Comparison of ENCODE assay signal across 8 cellular contexts in genomic region chr9:130446111-130446861, GRCh38. TPM values are rescaled to one million over a fixed set of nuclear protein-coding genes. Genes with fewer than 3 reads are reported as not detected.
DNase-seq lines count a peak whose midpoint lies in the region; ATAC-seq and TF ChIP-seq lines count a peak whose summit lies in the region.

No MANE protein-coding gene starts in this region.

- peaks cover 8 to 13% (median 10%) of the 10 kb centered on the region in 11 experiments for H3K9me3 ChIP-seq in BLaER1 treated with 17β-estradiol and CSF1 and Interleukin-3, amounts not matched to agents 10 nM and 100 nM (replicated peaks in 1 of 11)
- H3K9me3 ChIP-seq in colonic mucosa (no peaks in the 10 kb centered on the region), right lobe of liver (peaks cover 0 to 2% (median 0%) of the 10 kb centered on the region in 4 donors), tibial nerve (peaks cover 0 to 16% (median 0%) of the 10 kb centered on the region in 4 donors)

- peak in 1 of 2 donors; percentile 20 for TF ChIP-seq EP300 in tibial nerve (IDR thresholded peaks at IDR 0.05)

- WGBS in right lobe of liver (ENCODE audit: insufficient coverage, low coverage, low lambda C conversion rate, missing lambda C conversion rate), result 25% methylated on average over 2 of the region's 15 CpGs
- 23 to 62% methylated on average over 8 to 12 of the region's 15 CpGs for WGBS in tibial nerve, 2 donors

- TF ChIP-seq CTCF in NB4 (IDR thresholded peaks at IDR 0.05; ENCODE audit: low read depth, low read length) (no peak), colonic mucosa (IDR thresholded peaks at IDR 0.05) (no peak), right lobe of liver (IDR thresholded peaks at IDR 0.05) (no peak), tibial nerve (IDR thresholded peaks at IDR 0.05) (no peak), GM20000 (IDR thresholded peaks at IDR 0.05; ENCODE audit: extremely low read depth, missing control alignments) (no peak)

- H3K4me3 ChIP-seq in BLaER1 treated with 17β-estradiol and CSF1 and Interleukin-3, amounts not matched to agents 10 nM and 100 nM, result peak overlapping the region; percentile 71 to 89 (median 78)
- peak overlapping the region; percentile 83 for H3K4me3 ChIP-seq in NB4 (ENCODE audit: low read depth, low read length)
- H3K4me3 ChIP-seq in colonic mucosa, result peak overlapping the region; percentile 61
- peak overlapping the region; percentile 81 to 96 (median 94) for H3K4me3 ChIP-seq in right lobe of liver
- H3K4me3 ChIP-seq in tibial nerve, result peak overlapping the region in 3 of 4 donors; percentile 18 to 56 (median 56)

- peak; percentile 91 for DNase-seq in NB4 (ENCODE audit: low read depth)
- DNase-seq in colonic mucosa, result peak; percentile 57
- peak; percentile 82 to 89 (median 88) for DNase-seq in right lobe of liver
- peak; percentile 60 to 75 for DNase-seq in tibial nerve (ENCODE audit: low spot score in 2 of 2)
- no peak for DNase-seq in GM20000 (ENCODE audit: low spot score)
- DNase-seq in activated effector memory CD4-positive, alpha-beta T cell treated with Interleukin-2 at 50 U/mL for 16 hours, result no peak

- intact Hi-C loops in colonic mucosa (cut with DNase I) (no loop called here), right lobe of liver (cut with DNase I) (no loop called here)

- no peak for TF ChIP-seq POLR2A in NB4 (IDR thresholded peaks at IDR 0.05; ENCODE audit: extremely low read depth, insufficient read length)
- TF ChIP-seq POLR2A in right lobe of liver (IDR thresholded peaks at IDR 0.05), result peak; percentile 50
- no peak for TF ChIP-seq POLR2A in tibial nerve (IDR thresholded peaks at IDR 0.05)

- peaks cover 0 to 50% (median 12%) of the 10 kb centered on the region in 11 experiments; a peak in 14 of 22 replicates for H4K20me1 ChIP-seq in BLaER1 treated with 17β-estradiol and CSF1 and Interleukin-3, amounts not matched to agents 10 nM and 100 nM

- H3K27me3 ChIP-seq in BLaER1 treated with 17β-estradiol and CSF1 and Interleukin-3, amounts not matched to agents 10 nM and 100 nM, result peaks cover 0 to 6% (median 0%) of the 10 kb centered on the region in 11 experiments; a peak in 4 of 22 replicates
- H3K27me3 ChIP-seq in colonic mucosa, result no peaks in the 10 kb centered on the region
- H3K27me3 ChIP-seq in right lobe of liver, result no peaks in the 10 kb centered on the region
- H3K27me3 ChIP-seq in tibial nerve, result peaks cover 0 to 10% of the 10 kb centered on the region in 2 donors

- H3K27ac ChIP-seq in BLaER1 treated with 17β-estradiol and CSF1 and Interleukin-3, amounts not matched to agents 10 nM and 100 nM, result peak overlapping the region in 10 of 11 experiments; percentile 67 to 86 (median 82); a peak in 20 of 22 replicates
- peak overlapping the region; percentile 70 for H3K27ac ChIP-seq in colonic mucosa
- H3K27ac ChIP-seq in right lobe of liver, result peak overlapping the region; percentile 80 to 99 (median 91)
- H3K27ac ChIP-seq in tibial nerve, result peak overlapping the region in 3 of 4 donors; percentile 67 to 82 (median 72)

- peak; percentile 8 to 50 (median 42) for ATAC-seq in right lobe of liver
- ATAC-seq in HG02571 (IDR thresholded peaks at IDR 0.05; ENCODE audit: unreplicated experiment), result no peak

- peaks cover 58 to 73% (median 71%) of the 10 kb centered on the region in 10 experiments for H3K4me1 ChIP-seq in BLaER1 treated with 17β-estradiol and CSF1 and Interleukin-3, amounts not matched to agents 10 nM and 100 nM
- peaks cover 20% of the 10 kb centered on the region for H3K4me1 ChIP-seq in colonic mucosa
- peaks cover 0 to 66% (median 29%) of the 10 kb centered on the region in 4 donors for H3K4me1 ChIP-seq in right lobe of liver
- peaks cover 0 to 59% (median 31%) of the 10 kb centered on the region in 4 donors for H3K4me1 ChIP-seq in tibial nerve

- H3K4me2 ChIP-seq in BLaER1 treated with 17β-estradiol and CSF1 and Interleukin-3, amounts not matched to agents 10 nM and 100 nM, result peak overlapping the region; percentile 92 to 100 (median 98)

- peaks cover 0 to 11% (median 0%) of the 10 kb centered on the region in 11 experiments; a peak in 3 of 22 replicates for H3K36me3 ChIP-seq in BLaER1 treated with 17β-estradiol and CSF1 and Interleukin-3, amounts not matched to agents 10 nM and 100 nM
- no peaks in the 10 kb centered on the region for H3K36me3 ChIP-seq in colonic mucosa
- peaks cover 0 to 3% (median 0%) of the 10 kb centered on the region in 4 donors for H3K36me3 ChIP-seq in right lobe of liver
- H3K36me3 ChIP-seq in tibial nerve, result no peaks in the 10 kb centered on the region

- H3K9ac ChIP-seq in BLaER1 treated with 17β-estradiol and CSF1 and Interleukin-3, amounts not matched to agents 10 nM and 100 nM, result peak overlapping the region; percentile 75 to 91 (median 84)
- H3K9ac ChIP-seq in colonic mucosa (ENCODE audit: low read depth in 2 of 2, low read length in 2 of 2), result peak overlapping the region; percentile 82 to 86

RNA-seq across cellular contexts. Expression of gene ASS1, which starts 1.5 kb away (rescaled TPM):
- total RNA-seq in colonic mucosa, result 100 to 1,000 TPM; 380 to 511 TPM
- total RNA-seq in right lobe of liver, result 1,000 to 10,000 TPM in 3 of 6 experiments, 100 to 1,000 TPM in 3; 437 to 1,278 (median 1,014) TPM
- total RNA-seq in tibial nerve, result 100 to 1,000 TPM; 170 to 375 (median 297) TPM

Comparison
In these comparisons a context has a peak if more than half of its experiments do, and no peak if none do; other contexts are left out.
1. DNase-seq: peak in NB4 (single experiment), colonic mucosa (single experiment), right lobe of liver (3 of 3) and tibial nerve (2 of 2); none in GM20000 (single experiment) and activated effector memory CD4-positive, alpha-beta T cell treated with Interleukin-2 at 50 U/mL for 16 hours (single experiment).
2. Peak in every context shown above with its lines, with median percentiles within 50 percentile points of each other: H3K27ac ChIP-seq and H3K4me3 ChIP-seq.